29 cellular contexts compared by ENCODE assay signal in genomic region chr10:55822096-55822495, GRCh38.
"Had no signal": no experiment of that assay in that cellular context is flagged by ENCODE, and none has a peak within 500 bp of the region (broad histone marks: within the 10 kb centered on the region; RNA-seq: fewer than 3 reads in every experiment).

No MANE protein-coding gene starts in this region.

- H3K27ac ChIP-seq: left lung, neutrophil, pancreas, psoas muscle, right atrium auricular region, spleen, tibial artery had no signal

- H3K27me3 ChIP-seq: left lung, neutrophil, pancreas, right atrium auricular region, spleen, tibial artery had no signal

- H3K4me3 Mint-ChIP-seq: activated B cell treated with CpG ODN at 0.5 μM for 24 hours; activated CD4-positive, alpha-beta T cell treated with anti-CD3 and anti-CD28 coated beads for 36 hours; activated naive CD8-positive, alpha-beta T cell treated with anti-CD3 and anti-CD28 coated beads for 36 hours; activated T-cell treated with anti-CD3 and anti-CD28 coated beads, Interleukin-2, amount 50 U/mL, for 4 hours; nephron had no signal

- H3K36me3 Mint-ChIP-seq: activated naive CD8-positive, alpha-beta T cell treated with anti-CD3 and anti-CD28 coated beads for 36 hours had no signal

- H3K4me3 ChIP-seq: left lung, pancreas, psoas muscle, right atrium auricular region, spleen, tibial artery had no signal

- H3K4me1 ChIP-seq: left lung, pancreas, psoas muscle, right atrium auricular region, spleen, tibial artery had no signal

- H3K27ac Mint-ChIP-seq: activated B cell treated with CpG ODN at 0.5 μM for 24 hours; activated CD4-positive, alpha-beta T cell treated with anti-CD3 and anti-CD28 coated beads for 36 hours; activated naive CD8-positive, alpha-beta T cell treated with anti-CD3 and anti-CD28 coated beads for 36 hours; activated T-helper 2 cell treated with anti-CD3 and anti-CD28 coated beads, Interferon-gamma antibody, Interleukin-2, Interleukin-4, amounts not matched to agents 10 μg/mL and 5 μg/mL and 100 μg/mL, durations not matched to agents 14 hours and 24 hours and 36 hours; nephron had no signal

- DNase-seq: activated B cell treated with CpG ODN at 0.5 μM for 24 hours; activated CD4-positive, alpha-beta T cell treated with anti-CD3 and anti-CD28 coated beads for 36 hours; activated CD4-positive, alpha-beta T cell treated with anti-CD3 and anti-CD28 coated beads, Interleukin-2, amount 50 U/mL, for 4 hours; activated CD8-positive, alpha-beta memory T cell treated with anti-CD3 and anti-CD28 coated beads for 24 hours; activated CD8-positive, alpha-beta memory T cell treated with anti-CD3 and anti-CD28 coated beads, Interleukin-2, amount 50 U/mL, for 4 hours; activated naive CD4-positive, alpha-beta T cell treated with Interleukin-2 at 50 U/mL for 16 hours; activated naive CD8-positive, alpha-beta T cell treated with anti-CD3 and anti-CD28 coated beads for 36 hours; activated T-cell treated with anti-CD3 and anti-CD28 coated beads, Interleukin-2, amount 50 U/mL, for 4 hours; central memory CD4-positive, alpha-beta T cell; dermis blood vessel endothelial cell; effector CD8-positive, alpha-beta T cell; hippocampal formation; kidney glomerular epithelial cell; left lung; mammary epithelial cell; midbrain; pancreas; psoas muscle; spleen; stimulated activated CD4-positive, alpha-beta T cell treated with anti-CD3 and anti-CD28 coated beads, Interleukin-4, amount 100 ng/mL, for 1 hour; stimulated activated naive CD8-positive, alpha-beta T cell treated with anti-CD3 and anti-CD28 coated beads, Interleukin-15, Interleukin-2, amounts not matched to agents 100 U/mL and 50 U/mL, for 24 hours; T-helper 1 cell; T-helper 9 cell; tibial artery had no signal

- H3K36me3 ChIP-seq: left lung, neutrophil, pancreas, right atrium auricular region, spleen, tibial artery had no signal

- H3K4me1 Mint-ChIP-seq: activated B cell treated with CpG ODN at 0.5 μM for 24 hours; activated CD4-positive, alpha-beta T cell treated with anti-CD3 and anti-CD28 coated beads for 36 hours; activated naive CD8-positive, alpha-beta T cell treated with anti-CD3 and anti-CD28 coated beads for 36 hours; nephron had no signal

- H3K9me3 ChIP-seq: neutrophil, pancreas, psoas muscle, right atrium auricular region, tibial artery had no signal

- ATAC-seq: activated CD4-positive, alpha-beta T cell treated with anti-CD3 and anti-CD28 coated beads for 36 hours; activated T-cell treated with anti-CD3 and anti-CD28 coated beads, Interleukin-2, amount 50 U/mL, for 4 hours; esophagus mucosa; left lung; pancreas; psoas muscle; stimulated activated naive CD8-positive, alpha-beta T cell treated with anti-CD3 and anti-CD28 coated beads, Interleukin-15, Interleukin-2, amounts not matched to agents 100 U/mL and 50 U/mL, for 24 hours had no signal

- H3K27me3 Mint-ChIP-seq: activated B cell treated with CpG ODN at 0.5 μM for 24 hours; activated CD4-positive, alpha-beta T cell treated with anti-CD3 and anti-CD28 coated beads for 36 hours; activated naive CD8-positive, alpha-beta T cell treated with anti-CD3 and anti-CD28 coated beads for 36 hours had no signal
